Comparison of ENCODE assay signal across 8 cellular contexts in genomic region chr2:181904022-181904632, GRCh38. TPM values are rescaled to one million over a fixed set of nuclear protein-coding genes. Genes with fewer than 3 reads are reported as not detected.
DNase-seq lines count a peak whose midpoint lies in the region; ATAC-seq, FAIRE-seq and TF ChIP-seq lines count a peak whose summit lies in the region.

No MANE protein-coding gene starts in this region.

- H3K14ac ChIP-seq in mesenchymal stem cell (ENCODE audit: low read length in 2 of 2): no peak overlapping the region

- H3K4me3 ChIP-seq in mesenchymal stem cell (ENCODE audit: insufficient read depth in 1 of 2, low read depth in 1 of 2, low read length in 2 of 2): no peak overlapping the region

- 19% methylated on average over 1 of the region's 2 CpGs for WGBS in mesenchymal stem cell

- no peak overlapping the region for H3K18ac ChIP-seq in mesenchymal stem cell (ENCODE audit: low read depth in 1 of 2, low read length in 2 of 2)

- H3K4ac ChIP-seq in mesenchymal stem cell (ENCODE audit: low read depth in 1 of 2, low read length in 2 of 2): no peak overlapping the region

- peak overlapping the region; percentile 30 for H3K9ac ChIP-seq in mesenchymal stem cell (ENCODE audit: low read length)

- DNase-seq in CD4-positive, alpha-beta T cell: no peak
- no peak for DNase-seq in GM19239 (ENCODE audit: insufficient read length, low spot score)
- DNase-seq in NCI-H2227 treated with DMSO at 0.1 percent for 48 hours (lab: John Stamatoyannopoulos, UW): peak; percentile 20
- peak; percentile 16 for DNase-seq in central memory CD4-positive, alpha-beta T cell
- peak; percentile 65 for DNase-seq in mesenchymal stem cell
- no peak for DNase-seq in stimulated activated CD4-positive, alpha-beta T cell treated with anti-CD3 and anti-CD28 coated beads, Interleukin-1b, Interleukin-23, amount 100 ng/mL, for 48 hours

- H3K27ac ChIP-seq in CD4-positive, alpha-beta T cell (ENCODE audit: low read depth, low read length): no peak overlapping the region
- H3K27ac ChIP-seq in mesenchymal stem cell (ENCODE audit: low read length, poor library complexity, severe bottlenecking): peak overlapping the region; percentile 17

- H3K36me3 ChIP-seq in mesenchymal stem cell (ENCODE audit: control insufficient read depth in 1 of 2, insufficient read depth in 2 of 2, low read depth in 1 of 2, low read length in 2 of 2): peaks cover 11 to 89% of the 10 kb centered on the region in 2 experiments

- no peak overlapping the region for H2BK120ac ChIP-seq in mesenchymal stem cell (ENCODE audit: low read depth, low read length)

- H3K4me1 ChIP-seq in mesenchymal stem cell (ENCODE audit: control insufficient read depth, insufficient read depth, low read depth, low read length): peaks cover 6% of the 10 kb centered on the region

- no peaks in the 10 kb centered on the region for H3K9me3 Mint-ChIP-seq in CD4-positive, alpha-beta T cell

- H3K4me1 Mint-ChIP-seq in CD4-positive, alpha-beta T cell (ENCODE audit: low read depth): peaks cover 23% of the 10 kb centered on the region

- TF ChIP-seq CTCF in CD4-positive, alpha-beta T cell (IDR thresholded peaks at IDR 0.05): peak; percentile 64

- no peak overlapping the region for H3K4me2 ChIP-seq in mesenchymal stem cell (ENCODE audit: low read length, poor library complexity, severe bottlenecking)

- no peaks in the 10 kb centered on the region for H3K9me3 ChIP-seq in CD4-positive, alpha-beta T cell (ENCODE audit: control insufficient read depth, low read length)
- no peaks in the 10 kb centered on the region for H3K9me3 ChIP-seq in mesenchymal stem cell (ENCODE audit: control insufficient read depth, low read length)

- no peak for ATAC-seq in CD4-positive, alpha-beta T cell (ENCODE audit: poor library complexity)
- ATAC-seq in GM19328 (IDR thresholded peaks at IDR 0.05; ENCODE audit: unreplicated experiment) (no peak), GM19452 (IDR thresholded peaks at IDR 0.05; ENCODE audit: unreplicated experiment) (no peak)

- H4K8ac ChIP-seq in mesenchymal stem cell (ENCODE audit: low read length): no peak overlapping the region

- no peak overlapping the region for H2BK12ac ChIP-seq in mesenchymal stem cell (ENCODE audit: low read length in 2 of 2)

- H2BK5ac ChIP-seq in mesenchymal stem cell (ENCODE audit: low read depth, low read length, poor library complexity, severe bottlenecking): no peak overlapping the region

- H3K79me1 ChIP-seq in mesenchymal stem cell (replicated peaks; ENCODE audit: low read length, poor library complexity, severe bottlenecking): no peaks in the 10 kb centered on the region

- no peaks in the 10 kb centered on the region for H3K27me3 Mint-ChIP-seq in CD4-positive, alpha-beta T cell

- no peak overlapping the region for H3K27ac Mint-ChIP-seq in CD4-positive, alpha-beta T cell

- H2BK15ac ChIP-seq in mesenchymal stem cell (ENCODE audit: low read depth, poor library complexity, severe bottlenecking): no peak overlapping the region

- intact Hi-C loops in CD4-positive, alpha-beta T cell (cut with DNase I, micrococcal nuclease): loop anchor here (1.0 to 10.0 kb wide), 4 partner anchors 162 to 1779 kb away; no protein-coding TSS in a partner anchor

- FAIRE-seq in GM19239 (lab: Jason Lieb, UNC): peak; percentile 81

- peaks cover 60% of the 10 kb centered on the region for H3K36me3 Mint-ChIP-seq in CD4-positive, alpha-beta T cell (ENCODE audit: low read depth)

- H3K27me3 ChIP-seq in CD4-positive, alpha-beta T cell (ENCODE audit: control insufficient read depth, insufficient read depth, low read length): no peaks in the 10 kb centered on the region
- H3K27me3 ChIP-seq in mesenchymal stem cell (ENCODE audit: control insufficient read depth in 1 of 2, insufficient read depth in 1 of 2, low read length in 2 of 2): no peaks in the 10 kb centered on the region

- H2AFZ ChIP-seq in mesenchymal stem cell (ENCODE audit: low read depth, low read length): no peak overlapping the region

- POLR2A ChIA-PET in CD4-positive, alpha-beta T cell (lab: Charles Lee): no interaction called here

- no peak overlapping the region for H4K91ac ChIP-seq in mesenchymal stem cell (ENCODE audit: low read length)

- no peak overlapping the region for H2AK5ac ChIP-seq in mesenchymal stem cell (ENCODE audit: low read length, severe bottlenecking)

- H3K4me3 Mint-ChIP-seq in CD4-positive, alpha-beta T cell: no peak overlapping the region

- H3K23ac ChIP-seq in mesenchymal stem cell (ENCODE audit: low read length in 2 of 2): no peak overlapping the region

- CTCF ChIA-PET in CD4-positive, alpha-beta T cell (lab: Charles Lee): no interaction called here

RNA-seq across cellular contexts. Expression of gene ITPRID2, which starts 12.6 kb away (rescaled TPM):
- total RNA-seq in CD4-positive, alpha-beta T cell: 10 to 100 TPM; 75.8 to 79.7 TPM
- polyA plus RNA-seq in mesenchymal stem cell (2013, experiment 1 of 2): 99.4 TPM
- polyA plus RNA-seq in mesenchymal stem cell (2013, experiment 2 of 2): 110 TPM

Comparison
In these comparisons a context has a peak if more than half of its experiments do, and no peak if none do; other contexts are left out.
1. DNase-seq: peak in NCI-H2227 treated with DMSO at 0.1 percent for 48 hours (single experiment), central memory CD4-positive, alpha-beta T cell (single experiment) and mesenchymal stem cell (single experiment); none in CD4-positive, alpha-beta T cell (0 of 10), GM19239 (single experiment) and stimulated activated CD4-positive, alpha-beta T cell treated with anti-CD3 and anti-CD28 coated beads, Interleukin-1b, Interleukin-23, amount 100 ng/mL, for 48 hours (single experiment).